ENCODE assay signal across 8 cellular contexts in genomic region chr4:54233697-54234496, GRCh38. TPM values are rescaled to one million over a fixed set of nuclear protein-coding genes. Genes with fewer than 3 reads are reported as not detected.
DNase-seq lines count a peak whose midpoint lies in the region; ATAC-seq and TF ChIP-seq lines count a peak whose summit lies in the region.

No MANE protein-coding gene starts in this region.

- intact Hi-C loops in dendritic cell treated with granulocyte-macrophage colony-stimulating factor and Interleukin-4, amounts not matched to agents 40 ng/mL and 50 ng/mL, for 4 days (cut with micrococcal nuclease): loop anchor here (1.0 to 10.0 kb wide), 8 partner anchors 325 to 1687 kb away; partner anchors contain the start of gene FIP1L1
- intact Hi-C loops in left lung (cut with DNase I): loop anchor here in 1 of 2 donors (10.0 kb wide), 1 partner anchor 1039 kb away; no protein-coding TSS in a partner anchor

- ATAC-seq in HG03039 (IDR thresholded peaks at IDR 0.05; ENCODE audit: unreplicated experiment) (peak; percentile 32), left lung (peak; percentile 84)

- H3K27me3 Mint-ChIP-seq in dendritic cell treated with granulocyte-macrophage colony-stimulating factor and Interleukin-4, amounts not matched to agents 40 ng/mL and 50 ng/mL, for 4 days: peaks cover 69% of the 10 kb centered on the region

- no peaks in the 10 kb centered on the region for H3K9me3 ChIP-seq in left lung

- peaks cover 37 to 65% of the 10 kb centered on the region in 2 donors for H3K27me3 ChIP-seq in left lung

- DNase-seq in NCI-H82 (lab: John Stamatoyannopoulos, UW): peak; percentile 69
- DNase-seq in NCI-H82 treated with DMSO at 0.1 percent for 48 hours (lab: John Stamatoyannopoulos, UW; ENCODE audit: unreplicated experiment): no peak
- DNase-seq in NCI-H2227 treated with DMSO at 0.1 percent for 48 hours (lab: John Stamatoyannopoulos, UW): peak; percentile 30
- peak; percentile 67 for DNase-seq in activated CD4-positive, alpha-beta T cell treated with anti-CD3 and anti-CD28 coated beads for 4 hours
- peak; percentile 80 to 89 for DNase-seq in left lung
- DNase-seq in stimulated activated CD4-positive, alpha-beta T cell treated with anti-CD3 and anti-CD28 coated beads, Interleukin-2, amount 100 ng/mL, for 4 hours (ENCODE audit: low read depth): peak; percentile 41

- H3K36me3 Mint-ChIP-seq in dendritic cell treated with granulocyte-macrophage colony-stimulating factor and Interleukin-4, amounts not matched to agents 40 ng/mL and 50 ng/mL, for 4 days (ENCODE audit: low read depth): no peaks in the 10 kb centered on the region

- H3K27ac ChIP-seq in left lung: peak overlapping the region; percentile 33 to 72

- no peaks in the 10 kb centered on the region for H3K36me3 ChIP-seq in left lung

- H3K4me1 ChIP-seq in left lung: peaks cover 4 to 46% of the 10 kb centered on the region in 2 donors

- peak overlapping the region; percentile 28 to 48 for H3K4me3 ChIP-seq in left lung

- H3K4me3 Mint-ChIP-seq in dendritic cell treated with granulocyte-macrophage colony-stimulating factor and Interleukin-4, amounts not matched to agents 40 ng/mL and 50 ng/mL, for 4 days: peak overlapping the region; percentile 77

- peak; percentile 95 to 96 for TF ChIP-seq CTCF in left lung (IDR thresholded peaks at IDR 0.05)

- peak overlapping the region; percentile 38 for H3K27ac Mint-ChIP-seq in dendritic cell treated with granulocyte-macrophage colony-stimulating factor and Interleukin-4, amounts not matched to agents 40 ng/mL and 50 ng/mL, for 4 days

- H3K9me3 Mint-ChIP-seq in dendritic cell treated with granulocyte-macrophage colony-stimulating factor and Interleukin-4, amounts not matched to agents 40 ng/mL and 50 ng/mL, for 4 days: no peaks in the 10 kb centered on the region

- peaks cover 46% of the 10 kb centered on the region for H3K4me1 Mint-ChIP-seq in dendritic cell treated with granulocyte-macrophage colony-stimulating factor and Interleukin-4, amounts not matched to agents 40 ng/mL and 50 ng/mL, for 4 days (ENCODE audit: low read depth)

RNA-seq across cellular contexts. Expression of gene PDGFRA, which starts 4.8 kb away (rescaled TPM):
- total RNA-seq in left lung: 100 to 1,000 TPM in 1 of 2 donors, 10 to 100 TPM in 1; 50.3 to 104 TPM
